Comparison of ENCODE assay signal across 8 cellular contexts in the genomic region with DNA sequence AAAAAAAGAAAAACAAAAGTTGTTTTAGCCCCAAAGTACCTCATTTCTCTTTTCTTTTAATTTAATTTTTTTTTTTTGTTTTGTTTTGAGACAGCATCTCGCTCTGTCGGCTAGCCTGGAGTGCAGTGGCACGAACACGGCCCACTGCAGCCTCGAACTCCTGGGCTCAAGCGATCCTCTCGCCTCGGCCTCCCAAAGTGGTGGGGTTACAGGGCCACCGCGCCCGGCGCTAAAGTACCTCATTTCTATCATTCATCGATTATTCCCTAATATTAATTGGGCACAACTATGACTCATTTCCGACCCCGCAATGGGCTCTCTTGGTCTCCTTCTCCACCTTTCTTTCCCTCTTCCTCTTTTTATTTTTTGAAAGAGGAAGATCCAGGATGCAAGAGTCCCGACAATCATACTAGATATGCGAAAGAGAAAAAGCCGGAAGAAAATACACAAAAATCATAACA.
DNase-seq lines count a peak whose midpoint lies in the region; ATAC-seq and TF ChIP-seq lines count a peak whose summit lies in the region.

No MANE protein-coding gene starts in this region.

- DNase-seq in T-helper 1 cell = no peak
- DNase-seq in T-helper 2 cell treated with Interferon-gamma antibody and Interleukin-4, amounts not matched to agents 5 μg/mL and 100 μg/mL, for 36 hours (ENCODE audit: low spot score) = no peak
- no peak for DNase-seq in foreskin fibroblast
- DNase-seq in stimulated activated effector memory CD8-positive, alpha-beta T cell treated with anti-CD3 and anti-CD28 coated beads, Interleukin-12 subunit alpha, Interleukin-12 subunit beta, amount 100 ng/mL, for 72 hours (ENCODE audit: low spot score in 2 of 2) = no peak
- DNase-seq in NCI-H526 treated with DMSO at 0.1 percent for 48 hours (lab: John Stamatoyannopoulos, UW) = no peak
- no peak for DNase-seq in stimulated activated CD4-positive, alpha-beta T cell treated with anti-CD3 and anti-CD28 coated beads, Interleukin-4, amount 100 ng/mL, for 24 hours

- ATAC-seq in stimulated activated effector memory CD8-positive, alpha-beta T cell treated with anti-CD3 and anti-CD28 coated beads, Interleukin-12 subunit alpha, Interleukin-12 subunit beta, amount 100 ng/mL, for 72 hours = no peak
- ATAC-seq in GM18505 (IDR thresholded peaks at IDR 0.05; ENCODE audit: unreplicated experiment) = no peak

- H3K27me3 Mint-ChIP-seq in T-helper 1 cell treated with Interleukin-12 subunit alpha and Interleukin-12 subunit beta and Interleukin-4 antibody, amounts not matched to agents 30 μg/mL and 1 μg/mL, for 36 hours (ENCODE audit: low read depth) = no peaks in the 10 kb centered on the region
- H3K27me3 Mint-ChIP-seq in T-helper 2 cell treated with Interferon-gamma antibody and Interleukin-4, amounts not matched to agents 5 μg/mL and 100 μg/mL, for 36 hours (ENCODE audit: low read depth) = peaks cover 6% of the 10 kb centered on the region

- peaks cover 15% of the 10 kb centered on the region for H3K36me3 Mint-ChIP-seq in T-helper 1 cell treated with Interleukin-12 subunit alpha and Interleukin-12 subunit beta and Interleukin-4 antibody, amounts not matched to agents 30 μg/mL and 1 μg/mL, for 36 hours (ENCODE audit: low read depth)
- H3K36me3 Mint-ChIP-seq in T-helper 2 cell treated with Interferon-gamma antibody and Interleukin-4, amounts not matched to agents 5 μg/mL and 100 μg/mL, for 36 hours (ENCODE audit: low read depth) = peaks cover 19% of the 10 kb centered on the region
- peaks cover 45% of the 10 kb centered on the region for H3K36me3 Mint-ChIP-seq in stimulated activated effector memory CD8-positive, alpha-beta T cell treated with anti-CD3 and anti-CD28 coated beads, Interleukin-12 subunit alpha, Interleukin-12 subunit beta, amount 100 ng/mL, for 72 hours

- TF ChIP-seq CTCF in foreskin fibroblast (IDR thresholded peaks at IDR 0.05; ENCODE audit: low read depth, low read length) = no peak

- H3K9me3 Mint-ChIP-seq in T-helper 1 cell treated with Interleukin-12 subunit alpha and Interleukin-12 subunit beta and Interleukin-4 antibody, amounts not matched to agents 30 μg/mL and 1 μg/mL, for 36 hours = no peaks in the 10 kb centered on the region
- H3K9me3 Mint-ChIP-seq in T-helper 2 cell treated with Interferon-gamma antibody and Interleukin-4, amounts not matched to agents 5 μg/mL and 100 μg/mL, for 36 hours = no peaks in the 10 kb centered on the region
- H3K9me3 Mint-ChIP-seq in stimulated activated effector memory CD8-positive, alpha-beta T cell treated with anti-CD3 and anti-CD28 coated beads, Interleukin-12 subunit alpha, Interleukin-12 subunit beta, amount 100 ng/mL, for 72 hours = no peaks in the 10 kb centered on the region

- H3K4me1 Mint-ChIP-seq in T-helper 1 cell treated with Interleukin-12 subunit alpha and Interleukin-12 subunit beta and Interleukin-4 antibody, amounts not matched to agents 30 μg/mL and 1 μg/mL, for 36 hours (ENCODE audit: low read depth) = peaks cover 34% of the 10 kb centered on the region
- peaks cover 38% of the 10 kb centered on the region for H3K4me1 Mint-ChIP-seq in T-helper 2 cell treated with Interferon-gamma antibody and Interleukin-4, amounts not matched to agents 5 μg/mL and 100 μg/mL, for 36 hours (ENCODE audit: low read depth)
- peaks cover 49% of the 10 kb centered on the region for H3K4me1 Mint-ChIP-seq in stimulated activated effector memory CD8-positive, alpha-beta T cell treated with anti-CD3 and anti-CD28 coated beads, Interleukin-12 subunit alpha, Interleukin-12 subunit beta, amount 100 ng/mL, for 72 hours

- H3K27ac Mint-ChIP-seq in T-helper 1 cell treated with Interleukin-12 subunit alpha and Interleukin-12 subunit beta and Interleukin-4 antibody, amounts not matched to agents 30 μg/mL and 1 μg/mL, for 36 hours = peak overlapping the region; percentile 96
- peak overlapping the region; percentile 99 for H3K27ac Mint-ChIP-seq in T-helper 2 cell treated with Interferon-gamma antibody and Interleukin-4, amounts not matched to agents 5 μg/mL and 100 μg/mL, for 36 hours
- peak overlapping the region; percentile 97 for H3K27ac Mint-ChIP-seq in stimulated activated effector memory CD8-positive, alpha-beta T cell treated with anti-CD3 and anti-CD28 coated beads, Interleukin-12 subunit alpha, Interleukin-12 subunit beta, amount 100 ng/mL, for 72 hours

- no peak for TF ChIP-seq POLR2A in GM18505 (IDR thresholded peaks at IDR 0.05; ENCODE audit: borderline replicate concordance, extremely low read depth, insufficient read depth, insufficient read length)

- H3K4me3 Mint-ChIP-seq in T-helper 1 cell treated with Interleukin-12 subunit alpha and Interleukin-12 subunit beta and Interleukin-4 antibody, amounts not matched to agents 30 μg/mL and 1 μg/mL, for 36 hours = peak overlapping the region; percentile 93
- peak overlapping the region; percentile 90 for H3K4me3 Mint-ChIP-seq in T-helper 2 cell treated with Interferon-gamma antibody and Interleukin-4, amounts not matched to agents 5 μg/mL and 100 μg/mL, for 36 hours
- peak overlapping the region; percentile 98 for H3K4me3 Mint-ChIP-seq in stimulated activated effector memory CD8-positive, alpha-beta T cell treated with anti-CD3 and anti-CD28 coated beads, Interleukin-12 subunit alpha, Interleukin-12 subunit beta, amount 100 ng/mL, for 72 hours

- peak overlapping the region; percentile 59 to 73 for H3K4me3 ChIP-seq in foreskin fibroblast (ENCODE audit: low read depth in 1 of 2, low read length in 2 of 2)
